8 cellular contexts compared by ENCODE assay signal in genomic region chr2:61536086-61536722, GRCh38. TPM values are rescaled to one million over a fixed set of nuclear protein-coding genes. Genes with fewer than 3 reads are reported as not detected.
DNase-seq lines count a peak whose midpoint lies in the region; ATAC-seq and TF ChIP-seq lines count a peak whose summit lies in the region.

No MANE protein-coding gene starts in this region.

- no peaks in the 10 kb centered on the region; the same call in 1 of the 2 replicates for H3K36me3 ChIP-seq in GM06990 (ENCODE audit: control insufficient read depth, insufficient read depth, low read length)

- H3K27ac Mint-ChIP-seq in stimulated activated naive CD8-positive, alpha-beta T cell treated with anti-CD3 and anti-CD28 coated beads, Interleukin-15, amount 100 ng/mL, for 72 hours: peak overlapping the region; percentile 96 to 97

- no peaks in the 10 kb centered on the region for H3K27me3 ChIP-seq in GM06990 (replicated peaks; ENCODE audit: control insufficient read depth, insufficient read depth, low read length)

- DNase-seq in GM06990 (ENCODE audit: extremely low read depth, insufficient read length) (no peak), NCI-H2081 treated with DMSO at 0.1 percent for 48 hours (lab: John Stamatoyannopoulos, UW) (peak; percentile 44), amniotic epithelial cell (ENCODE audit: low read depth) (peak; percentile 18), HT-29 (ENCODE audit: low spot score) (no peak), T1000 (lab: John Stamatoyannopoulos, UW) (no peak), MV-4-11 (lab: John Stamatoyannopoulos, UW) (no peak)
- DNase-seq in stimulated activated naive CD8-positive, alpha-beta T cell treated with anti-CD3 and anti-CD28 coated beads, Interleukin-15, amount 100 ng/mL, for 72 hours: peak; percentile 13 to 23

- peak overlapping the region; percentile 92 to 95 for H3K4me3 Mint-ChIP-seq in stimulated activated naive CD8-positive, alpha-beta T cell treated with anti-CD3 and anti-CD28 coated beads, Interleukin-15, amount 100 ng/mL, for 72 hours

- H3K4me3 ChIP-seq in GM06990 (replicated peaks; ENCODE audit: low read depth, low read length) (peak overlapping the region; percentile 72), iPS-18c (ENCODE audit: insufficient read depth, low read depth, low read length) (peak overlapping the region; percentile 62)

- TF ChIP-seq CTCF in GM06990 (IDR thresholded peaks at IDR 0.05; ENCODE audit: insufficient read depth, low read length, poor library complexity, severe bottlenecking): no peak

- no peak for ATAC-seq in stimulated activated naive CD8-positive, alpha-beta T cell treated with anti-CD3 and anti-CD28 coated beads, Interleukin-15, amount 100 ng/mL, for 72 hours

- no peaks in the 10 kb centered on the region for H3K27me3 Mint-ChIP-seq in stimulated activated naive CD8-positive, alpha-beta T cell treated with anti-CD3 and anti-CD28 coated beads, Interleukin-15, amount 100 ng/mL, for 72 hours

- H3K4me1 Mint-ChIP-seq in stimulated activated naive CD8-positive, alpha-beta T cell treated with anti-CD3 and anti-CD28 coated beads, Interleukin-15, amount 100 ng/mL, for 72 hours: peaks cover 38% of the 10 kb centered on the region

- H3K9me3 ChIP-seq in iPS-18c (ENCODE audit: control insufficient read depth, insufficient read depth, low read length): no peaks in the 10 kb centered on the region

- no peaks in the 10 kb centered on the region for H3K9me3 Mint-ChIP-seq in stimulated activated naive CD8-positive, alpha-beta T cell treated with anti-CD3 and anti-CD28 coated beads, Interleukin-15, amount 100 ng/mL, for 72 hours

RNA-seq across cellular contexts. Expression of gene XPO1, which starts 2.0 kb away (rescaled TPM):
- 85.6 and 101 TPM in 2 replicates for total RNA-seq in HT-29 (2014; rRNA removed; shearing (Covaris generic))

Comparison
In these comparisons a context has a peak if more than half of its experiments do, and no peak if none do; other contexts are left out.
1. DNase-seq: peak in NCI-H2081 treated with DMSO at 0.1 percent for 48 hours (single experiment), amniotic epithelial cell (single experiment) and stimulated activated naive CD8-positive, alpha-beta T cell treated with anti-CD3 and anti-CD28 coated beads, Interleukin-15, amount 100 ng/mL, for 72 hours (2 of 2); none in GM06990 (single experiment), HT-29 (single experiment), T1000 (single experiment) and MV-4-11 (single experiment).